18 cellular contexts compared by ENCODE assay signal in the genomic region with DNA sequence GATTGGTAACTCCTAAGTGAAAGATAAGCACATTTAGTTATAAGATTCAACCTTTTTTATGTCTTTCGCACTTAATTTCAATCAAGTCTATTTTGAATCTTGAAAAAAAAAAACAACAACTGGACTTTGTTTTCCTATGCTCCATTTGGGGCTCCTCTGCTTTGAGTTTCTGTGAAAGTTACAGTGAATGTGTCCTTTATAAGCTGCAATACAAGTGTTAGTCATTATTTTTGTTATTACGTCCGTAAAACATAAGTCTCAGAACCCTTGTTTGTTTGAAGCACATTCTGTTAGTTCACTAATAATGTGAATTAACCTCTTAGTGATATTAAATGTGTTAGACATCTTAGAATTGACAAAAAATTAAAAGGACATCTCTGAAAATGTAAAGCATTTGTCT.
A peak's percentile ranks its signal among the peaks of the same experiment; 100 is the strongest.
DNase-seq lines count a peak whose midpoint lies in the region; ATAC-seq and TF ChIP-seq lines count a peak whose summit lies in the region.
"Had no signal": no experiment of that assay in that cellular context is flagged by ENCODE, and none has a peak within 500 bp of the region (broad histone marks: within the 10 kb centered on the region; RNA-seq: fewer than 3 reads in every experiment).

No MANE protein-coding gene starts in this region.

- WGBS in SK-N-SH (ENCODE audit: low lambda C conversion rate) = 92% methylated on average over 3 of the region's 3 CpGs
- WGBS in smooth muscle cell (ENCODE audit: low lambda C conversion rate) = 87% methylated on average over 3 of the region's 3 CpGs
- WGBS in right lobe of liver (ENCODE audit: insufficient coverage, low coverage, low lambda C conversion rate, missing lambda C conversion rate) = 70% methylated on average over 3 of the region's 3 CpGs

- intact Hi-C loops in right lobe of liver (cut with DNase I) = no loop called here

- no peaks in the 10 kb centered on the region for H3K27me3 Mint-ChIP-seq in chondrocyte (ENCODE audit: low read depth)

- no peak for TF ChIP-seq EP300 in SK-N-SH (IDR thresholded peaks at IDR 0.05; ENCODE audit: borderline replicate concordance in 1 of 2, low read depth in 1 of 2, low read length in 1 of 2)

- H3K79me2 ChIP-seq in SK-N-SH (ENCODE audit: insufficient read depth) (peaks cover 27% of the 10 kb centered on the region), smooth muscle cell (ENCODE audit: low read depth) (no peaks in the 10 kb centered on the region)

- H3F3A ChIP-seq in SK-N-SH (replicated peaks; ENCODE audit: insufficient read depth) = peaks cover 58% of the 10 kb centered on the region
- peaks cover 4% of the 10 kb centered on the region for H3F3A ChIP-seq in smooth muscle cell (ENCODE audit: low read depth)

- no peak overlapping the region for H3K4me3 Mint-ChIP-seq in chondrocyte (ENCODE audit: unreplicated experiment)
- H3K4me3 Mint-ChIP-seq: CD8-positive, alpha-beta memory T cell had no signal

- no peak overlapping the region for H3K4me3 ChIP-seq in SK-N-SH (ENCODE audit: low read depth in 2 of 2, low read length in 1 of 2)
- H3K4me3 ChIP-seq in smooth muscle cell = no peak overlapping the region
- no peak overlapping the region for H3K4me3 ChIP-seq in right lobe of liver
- H3K4me3 ChIP-seq: BLaER1, PC-9 had no signal

- DNase-seq in SK-N-SH (no peak), chondrocyte (ENCODE audit: low spot score) (no peak), foreskin melanocyte (peak; percentile 52), smooth muscle cell (lab: John Stamatoyannopoulos, UW; ENCODE audit: unreplicated experiment) (no peak), right lobe of liver (no peak), DMS79 (lab: John Stamatoyannopoulos, UW) (no peak), NCI-H146 (lab: John Stamatoyannopoulos, UW) (no peak)
- DNase-seq: CD8-positive, alpha-beta memory T cell; DMS 273 treated with DMSO at 0.1 percent for 48 hours; EL; H7; NCI-H1048; NCI-H1694 treated with DMSO at 0.1 percent for 48 hours; NCI-H446; PC-9 had no signal

- POLR2A ChIA-PET in SK-N-SH (lab: Yijun Ruan, JAX) = no interaction called here

- H3K36me3 Mint-ChIP-seq in chondrocyte (ENCODE audit: low read depth) = peaks cover 3% of the 10 kb centered on the region

- H3K9me3 ChIP-seq in SK-N-SH (no peaks in the 10 kb centered on the region), smooth muscle cell (replicated peaks; ENCODE audit: low read depth) (no peaks in the 10 kb centered on the region), right lobe of liver (no peaks in the 10 kb centered on the region)
- H3K9me3 ChIP-seq: BLaER1 had no signal

- no peak overlapping the region for H3K4me2 ChIP-seq in SK-N-SH
- H3K4me2 ChIP-seq in smooth muscle cell = no peak overlapping the region
- H3K4me2 ChIP-seq: BLaER1, PC-9 had no signal

- ATAC-seq in SK-N-SH treated with all-trans-retinoic acid at 6 μM for 48 hours (no peak), right lobe of liver (no peak)

- peaks cover 0 to 38% of the 10 kb centered on the region in 2 experiments for H3K36me3 ChIP-seq in SK-N-SH (replicated peaks in 1 of 2; ENCODE audit: control insufficient read depth in 1 of 2, insufficient read depth in 2 of 2, low read length in 1 of 2)
- H3K36me3 ChIP-seq in smooth muscle cell (ENCODE audit: low read depth) = peaks cover 3% of the 10 kb centered on the region
- no peaks in the 10 kb centered on the region for H3K36me3 ChIP-seq in right lobe of liver
- H3K36me3 ChIP-seq: BLaER1 had no signal

- CTCF ChIA-PET in SK-N-SH (lab: Yijun Ruan, JAX) = interaction anchor here (1.1 kb wide), 1 partner anchor 10 kb away, joined by 3 read pairs; no protein-coding TSS in a partner anchor

- TF ChIP-seq CTCF in SK-N-SH (IDR thresholded peaks at IDR 0.05) (no peak), chondrocyte (IDR thresholded peaks at IDR 0.05) (no peak), smooth muscle cell (IDR thresholded peaks at IDR 0.05; ENCODE audit: borderline replicate concordance, insufficient read depth, poor library complexity, severe bottlenecking) (no peak), right lobe of liver (IDR thresholded peaks at IDR 0.05) (no peak)

- H3K27me3 ChIP-seq in SK-N-SH (ENCODE audit: insufficient read depth) = no peaks in the 10 kb centered on the region
- no peaks in the 10 kb centered on the region for H3K27me3 ChIP-seq in smooth muscle cell (ENCODE audit: low read depth)
- no peaks in the 10 kb centered on the region for H3K27me3 ChIP-seq in right lobe of liver
- H3K27me3 ChIP-seq: BLaER1 had no signal

- no peaks in the 10 kb centered on the region for H3K9me2 ChIP-seq in SK-N-SH

- H2AFZ ChIP-seq in SK-N-SH (ENCODE audit: low read depth) (0 out of 2 replicates have a peak overlapping the region, but pooled peaks have one; percentile 2), smooth muscle cell (ENCODE audit: low read depth) (no peak overlapping the region)
- H2AFZ ChIP-seq: PC-9 had no signal

- TF ChIP-seq POLR2A in right lobe of liver (IDR thresholded peaks at IDR 0.05) = no peak

- peak overlapping the region; percentile 87 for H3K27ac Mint-ChIP-seq in chondrocyte (ENCODE audit: unreplicated experiment)
- H3K27ac Mint-ChIP-seq: CD8-positive, alpha-beta memory T cell had no signal

- no peaks in the 10 kb centered on the region for H4K20me1 ChIP-seq in SK-N-SH (ENCODE audit: insufficient read depth)
- no peaks in the 10 kb centered on the region for H4K20me1 ChIP-seq in smooth muscle cell (ENCODE audit: low read depth)
- H4K20me1 ChIP-seq: BLaER1 had no signal

- H3K4me1 ChIP-seq in SK-N-SH (ENCODE audit: control insufficient read depth in 1 of 2, insufficient read depth in 2 of 2, low read depth in 1 of 2, low read length in 1 of 2) (peaks cover 0 to 40% of the 10 kb centered on the region in 2 experiments), smooth muscle cell (ENCODE audit: low read depth) (peaks cover 3% of the 10 kb centered on the region), right lobe of liver (no peaks in the 10 kb centered on the region)
- H3K4me1 ChIP-seq: BLaER1 had no signal

- peaks cover 3% of the 10 kb centered on the region for H3K9me3 Mint-ChIP-seq in chondrocyte (ENCODE audit: low read depth)
- H3K9me3 Mint-ChIP-seq: CD8-positive, alpha-beta memory T cell had no signal

- H3K9ac ChIP-seq in SK-N-SH (peak overlapping the region; percentile 68), smooth muscle cell (ENCODE audit: low read depth) (no peak overlapping the region)
- H3K9ac ChIP-seq: BLaER1 had no signal

- H3K27ac ChIP-seq in SK-N-SH (ENCODE audit: low read depth in 2 of 2, low read length in 1 of 2) = peak overlapping the region; percentile 34 to 99; a peak in 3 of 4 replicates
- H3K27ac ChIP-seq in smooth muscle cell (ENCODE audit: low read depth) = peak overlapping the region; percentile 62
- no peak overlapping the region for H3K27ac ChIP-seq in right lobe of liver
- H3K27ac ChIP-seq: 22Rv1, BLaER1 had no signal

- no peak for TF ChIP-seq RAD21 in SK-N-SH (IDR thresholded peaks at IDR 0.05; ENCODE audit: low read length)

- H3K4me1 Mint-ChIP-seq in chondrocyte (ENCODE audit: low read depth) = peaks cover 61% of the 10 kb centered on the region
- H3K4me1 Mint-ChIP-seq: CD8-positive, alpha-beta memory T cell had no signal

TF ChIP-seq in SK-N-SH, 30 proteins besides CTCF, POLR2A, EP300 and RAD21:
- TF ChIP-seq YY1 (IDR thresholded peaks at IDR 0.05; ENCODE audit: low read depth) (no peak), NRF1 (IDR thresholded peaks at IDR 0.05; ENCODE audit: low read depth, low read length) (no peak), TEAD4 (IDR thresholded peaks at IDR 0.05; ENCODE audit: borderline replicate concordance, insufficient read depth) (no peak), MEF2A (IDR thresholded peaks at IDR 0.05; ENCODE audit: borderline replicate concordance, low read depth) (no peak)
- TF ChIP-seq, protein P1, sequence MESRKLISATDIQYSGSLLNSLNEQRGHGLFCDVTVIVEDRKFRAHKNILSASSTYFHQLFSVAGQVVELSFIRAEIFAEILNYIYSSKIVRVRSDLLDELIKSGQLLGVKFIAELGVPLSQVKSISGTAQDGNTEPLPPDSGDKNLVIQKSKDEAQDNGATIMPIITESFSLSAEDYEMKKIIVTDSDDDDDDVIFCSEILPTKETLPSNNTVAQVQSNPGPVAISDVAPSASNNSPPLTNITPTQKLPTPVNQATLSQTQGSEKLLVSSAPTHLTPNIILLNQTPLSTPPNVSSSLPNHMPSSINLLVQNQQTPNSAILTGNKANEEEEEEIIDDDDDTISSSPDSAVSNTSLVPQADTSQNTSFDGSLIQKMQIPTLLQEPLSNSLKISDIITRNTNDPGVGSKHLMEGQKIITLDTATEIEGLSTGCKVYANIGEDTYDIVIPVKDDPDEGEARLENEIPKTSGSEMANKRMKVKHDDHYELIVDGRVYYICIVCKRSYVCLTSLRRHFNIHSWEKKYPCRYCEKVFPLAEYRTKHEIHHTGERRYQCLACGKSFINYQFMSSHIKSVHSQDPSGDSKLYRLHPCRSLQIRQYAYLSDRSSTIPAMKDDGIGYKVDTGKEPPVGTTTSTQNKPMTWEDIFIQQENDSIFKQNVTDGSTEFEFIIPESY (IDR thresholded peaks at IDR 0.05; ENCODE audit: borderline replicate concordance, low read depth) = no peak
TF ChIP-seq in SK-N-SH: peak in this region for 0.

TF ChIP-seq in SK-N-SH treated with all-trans-retinoic acid at 6 μM for 48 hours, 23 proteins besides CTCF, POLR2A, EP300 and RAD21 (continues in another document):
- TF ChIP-seq, protein P2, sequence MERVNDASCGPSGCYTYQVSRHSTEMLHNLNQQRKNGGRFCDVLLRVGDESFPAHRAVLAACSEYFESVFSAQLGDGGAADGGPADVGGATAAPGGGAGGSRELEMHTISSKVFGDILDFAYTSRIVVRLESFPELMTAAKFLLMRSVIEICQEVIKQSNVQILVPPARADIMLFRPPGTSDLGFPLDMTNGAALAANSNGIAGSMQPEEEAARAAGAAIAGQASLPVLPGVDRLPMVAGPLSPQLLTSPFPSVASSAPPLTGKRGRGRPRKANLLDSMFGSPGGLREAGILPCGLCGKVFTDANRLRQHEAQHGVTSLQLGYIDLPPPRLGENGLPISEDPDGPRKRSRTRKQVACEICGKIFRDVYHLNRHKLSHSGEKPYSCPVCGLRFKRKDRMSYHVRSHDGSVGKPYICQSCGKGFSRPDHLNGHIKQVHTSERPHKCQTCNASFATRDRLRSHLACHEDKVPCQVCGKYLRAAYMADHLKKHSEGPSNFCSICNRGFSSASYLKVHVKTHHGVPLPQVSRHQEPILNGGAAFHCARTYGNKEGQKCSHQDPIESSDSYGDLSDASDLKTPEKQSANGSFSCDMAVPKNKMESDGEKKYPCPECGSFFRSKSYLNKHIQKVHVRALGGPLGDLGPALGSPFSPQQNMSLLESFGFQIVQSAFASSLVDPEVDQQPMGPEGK (CRISPR knock-in tag; IDR thresholded peaks at IDR 0.05; ENCODE audit: borderline replicate concordance) = no peak
- TF ChIP-seq ZNF565 (CRISPR knock-in tag; conservative IDR thresholded peaks at IDR 0.05; ENCODE audit: low read depth) = no peak
- no peak for TF ChIP-seq SNAI2 (CRISPR knock-in tag; IDR thresholded peaks at IDR 0.05)

Comparison
In these comparisons a context has a peak if more than half of its experiments do, and no peak if none do; other contexts are left out.
1. H3K27ac ChIP-seq: peak in SK-N-SH (2 of 2) and smooth muscle cell (single experiment); none in right lobe of liver (0 of 3).